ENCODE assay signal across 10 cellular contexts in the genomic region with DNA sequence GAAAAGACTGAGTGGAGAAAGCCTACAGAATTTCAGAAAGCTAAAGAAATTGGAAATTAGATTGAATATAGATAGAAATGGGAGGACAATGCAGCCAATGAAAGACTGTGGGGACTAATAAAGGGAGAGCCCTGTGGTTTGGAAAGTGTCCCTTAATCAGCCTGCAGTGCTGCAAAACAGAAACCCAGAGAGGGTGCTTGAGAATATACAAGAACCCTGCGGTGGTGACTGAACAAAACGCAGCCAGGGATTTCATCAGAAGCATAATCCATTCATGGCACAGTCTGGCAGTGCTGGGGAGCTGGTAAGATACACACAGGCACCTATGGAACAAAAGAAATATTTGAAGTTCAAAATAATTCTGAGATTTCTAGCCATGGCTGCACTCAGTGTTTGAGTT. TPM values are rescaled to one million over a fixed set of nuclear protein-coding genes. Genes with fewer than 3 reads are reported as not detected.
A peak's percentile ranks its signal among the peaks of the same experiment; 100 is the strongest.
DNase-seq lines count a peak whose midpoint lies in the region; ATAC-seq and TF ChIP-seq lines count a peak whose summit lies in the region.
"Had no signal": no experiment of that assay in that cellular context is flagged by ENCODE, and none has a peak within 500 bp of the region (broad histone marks: within the 10 kb centered on the region; RNA-seq: fewer than 3 reads in every experiment).

No MANE protein-coding gene starts in this region.

- H3K4me3 ChIP-seq in RWPE2 (ENCODE audit: severe bottlenecking) (no peak overlapping the region), fibroblast of the aortic adventitia (ENCODE audit: low read depth, low read length) (no peak overlapping the region)

- no peaks in the 10 kb centered on the region; the same call in 1 of the 2 replicates for H3K36me3 ChIP-seq in RWPE2 (ENCODE audit: low read depth)

- H3K9me3 ChIP-seq in RWPE2 (ENCODE audit: severe bottlenecking), result no peaks in the 10 kb centered on the region

- ATAC-seq in RWPE2 (ENCODE audit: low read depth), result no peak
- no peak for ATAC-seq in GM19324 (IDR thresholded peaks at IDR 0.05; ENCODE audit: low FRiP score, unreplicated experiment)
- ATAC-seq in GM18867 (IDR thresholded peaks at IDR 0.05; ENCODE audit: unreplicated experiment), result no peak
- ATAC-seq: HCT116 had no signal

- no peaks in the 10 kb centered on the region for H3K27me3 ChIP-seq in RWPE2 (ENCODE audit: insufficient read depth, poor library complexity, severe bottlenecking)

- TF ChIP-seq CTCF in RWPE2 (IDR thresholded peaks at IDR 0.05; ENCODE audit: poor library complexity, severe bottlenecking), result no peak
- TF ChIP-seq CTCF in fibroblast of the aortic adventitia (IDR thresholded peaks at IDR 0.05; ENCODE audit: insufficient read depth, low read length), result no peak

- peak; percentile 41 for DNase-seq in stimulated activated CD4-positive, alpha-beta T cell treated with anti-CD3 and anti-CD28 coated beads, Interleukin-1b, Interleukin-23, amount 100 ng/mL, for 48 hours
- no peak for DNase-seq in stimulated activated CD4-positive, alpha-beta T cell treated with anti-CD3 and anti-CD28 coated beads, Interleukin-4, amount 100 ng/mL, for 4 hours
- no peak for DNase-seq in RWPE2 (ENCODE audit: low spot score)
- peak; percentile 66 for DNase-seq in fibroblast of the aortic adventitia (ENCODE audit: low read depth)
- DNase-seq in glomerular visceral epithelial cell (ENCODE audit: extremely low spot score), result no peak
- no peak for DNase-seq in LoVo (ENCODE audit: low spot score)

- H3K27ac ChIP-seq in RWPE2 (ENCODE audit: poor library complexity, severe bottlenecking), result peak overlapping the region; percentile 83

- peaks cover 41% of the 10 kb centered on the region for H3K4me1 ChIP-seq in RWPE2 (ENCODE audit: insufficient read depth, poor library complexity, severe bottlenecking)

RNA-seq across cellular contexts. Expression of gene CEP41, which starts 19.1 kb away (rescaled TPM):
- total RNA-seq in fibroblast of the aortic adventitia (ENCODE audit: low replicate concordance), result 16.1 and 21.6 TPM in 2 replicates

RNA-seq across cellular contexts. Expression of gene CPA1, which starts 41.4 kb away (rescaled TPM):
- total RNA-seq in fibroblast of the aortic adventitia (ENCODE audit: low replicate concordance), result 0.45 and 0.90 TPM in 2 replicates
- total RNA-seq: cardiac septum had no signal

Comparison
In these comparisons a context has a peak if more than half of its experiments do, and no peak if none do; other contexts are left out.
1. DNase-seq: peak in stimulated activated CD4-positive, alpha-beta T cell treated with anti-CD3 and anti-CD28 coated beads, Interleukin-1b, Interleukin-23, amount 100 ng/mL, for 48 hours (single experiment) and fibroblast of the aortic adventitia (single experiment); none in stimulated activated CD4-positive, alpha-beta T cell treated with anti-CD3 and anti-CD28 coated beads, Interleukin-4, amount 100 ng/mL, for 4 hours (0 of 2), RWPE2 (single experiment), glomerular visceral epithelial cell (single experiment) and LoVo (single experiment).